Comparison of ENCODE assay signal across 21 cellular contexts in the genomic region with DNA sequence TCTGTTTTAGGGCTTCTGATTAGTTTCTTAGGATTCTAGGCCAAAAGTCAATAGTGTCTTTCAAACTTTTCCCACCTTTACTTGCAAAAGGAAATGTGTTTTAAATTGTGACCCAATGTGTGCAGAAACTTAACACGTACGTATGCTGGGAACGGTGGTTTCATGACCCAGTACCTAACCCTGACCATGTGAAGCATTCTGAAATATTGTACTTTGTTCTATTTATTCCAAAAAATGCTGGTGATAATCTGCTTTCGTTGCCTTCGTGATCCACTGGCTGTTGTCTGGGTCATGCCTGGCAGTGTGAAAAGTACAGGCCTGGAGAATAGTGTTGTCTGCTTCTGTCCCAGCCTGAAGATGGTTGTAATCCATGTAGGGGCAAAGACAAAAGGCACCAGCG. TPM values are rescaled to one million over a fixed set of nuclear protein-coding genes. Genes with fewer than 3 reads are reported as not detected.
DNase-seq lines count a peak whose midpoint lies in the region; ATAC-seq, FAIRE-seq and TF ChIP-seq lines count a peak whose summit lies in the region.
"Had no signal": no experiment of that assay in that cellular context is flagged by ENCODE, and none has a peak within 500 bp of the region (broad histone marks: within the 10 kb centered on the region; RNA-seq: fewer than 3 reads in every experiment).

No MANE protein-coding gene starts in this region.

- ATAC-seq in HepG2: no peak
- ATAC-seq: GM23338, HCT116 had no signal

- 46% methylated on average over 6 of the region's 6 CpGs for WGBS in liver
- 97% methylated on average over 6 of the region's 6 CpGs for WGBS in HepG2 (ENCODE audit: low lambda C conversion rate)
- WGBS in hepatocyte (ENCODE audit: low lambda C conversion rate, missing lambda C conversion rate): 75% methylated on average over 6 of the region's 6 CpGs

- TF ChIP-seq CTCF in liver (IDR thresholded peaks at IDR 0.05; ENCODE audit: low read depth, low read length, missing input control) (no peak), HepG2 (CRISPR knock-in tag; IDR thresholded peaks at IDR 0.05) (no peak), RWPE1 (conservative IDR thresholded peaks at IDR 0.05; ENCODE audit: low read depth) (no peak), hepatocyte (IDR thresholded peaks at IDR 0.05; ENCODE audit: poor library complexity) (no peak)

- CTCF ChIA-PET in HepG2 (lab: Yijun Ruan, JAX; ENCODE audit: low intra/inter-chr PET ratio, low total read pairs) (no interaction called here), RWPE1 (lab: Yijun Ruan, JAX) (no interaction called here)

- FAIRE-seq in HepG2 (lab: Jason Lieb, UNC): no peak
- FAIRE-seq: A204.1, GM12891, GM18507 had no signal

- TF ChIP-seq RAD21 in liver (IDR thresholded peaks at IDR 0.05): no peak
- no peak for TF ChIP-seq RAD21 in HepG2 (CRISPR knock-in tag; IDR thresholded peaks at IDR 0.05)

- no peak for TF ChIP-seq POLR2A in HepG2 (IDR thresholded peaks at IDR 0.05; ENCODE audit: insufficient read depth in 1 of 2, low read depth in 2 of 2, low read length in 2 of 2)

- no peak overlapping the region for H3K9ac ChIP-seq in liver (ENCODE audit: low read depth in 1 of 2, low read length in 2 of 2)
- H3K9ac ChIP-seq in HepG2 (ENCODE audit: insufficient read depth, low read depth, low read length): no peak overlapping the region

- no peak overlapping the region for H3K4me3 ChIP-seq in liver (ENCODE audit: low read depth in 1 of 3, low read length in 3 of 3)
- no peak overlapping the region for H3K4me3 ChIP-seq in HepG2 (replicated peaks in 1 of 3; ENCODE audit: insufficient read depth in 1 of 3, low read depth in 2 of 3, low read length in 3 of 3)
- no peak overlapping the region for H3K4me3 ChIP-seq in hepatocyte
- H3K4me3 ChIP-seq: GM23338 had no signal

- no peaks in the 10 kb centered on the region for H3K9me2 ChIP-seq in hepatocyte (replicated peaks; ENCODE audit: insufficient read depth)

- H3K36me3 ChIP-seq in liver (ENCODE audit: control insufficient read depth in 4 of 4, insufficient read depth in 3 of 4, low read depth in 1 of 4, low read length in 3 of 4) (peaks cover 3 to 30% (median 15%) of the 10 kb centered on the region in 4 donors), HepG2 (replicated peaks in 1 of 2; ENCODE audit: control insufficient read depth in 1 of 2, insufficient read depth in 2 of 2, low read length in 2 of 2) (peaks cover 20 to 71% of the 10 kb centered on the region in 2 experiments; a peak in 4 of 5 replicates), hepatocyte (replicated peaks; ENCODE audit: insufficient read depth, low read depth) (no peaks in the 10 kb centered on the region)

- H3K27me3 ChIP-seq in liver (ENCODE audit: control insufficient read depth in 4 of 4, insufficient read depth in 4 of 4, low read length in 3 of 4) (no peaks in the 10 kb centered on the region), HepG2 (ENCODE audit: control insufficient read depth in 1 of 2, insufficient read depth in 2 of 2, low read length in 2 of 2) (no peaks in the 10 kb centered on the region), hepatocyte (no peaks in the 10 kb centered on the region)
- H3K27me3 ChIP-seq: BE2C had no signal

- H3K27ac ChIP-seq in liver (ENCODE audit: low read depth in 1 of 2, low read length in 2 of 2): peak overlapping the region; percentile 71 to 88
- H3K27ac ChIP-seq in HepG2 (ENCODE audit: extremely low read length, insufficient read depth, low read length): no peak overlapping the region
- peak overlapping the region; percentile 6; the same call in 1 of the 2 replicates for H3K27ac ChIP-seq in RWPE1
- H3K27ac ChIP-seq in hepatocyte: peak overlapping the region; percentile 42
- H3K27ac ChIP-seq: 22Rv1 had no signal

- POLR2A ChIA-PET in HepG2 (lab: Yijun Ruan, JAX) (no interaction called here), RWPE1 (lab: Yijun Ruan, JAX; ENCODE audit: low non-redundant PET) (no interaction called here)

- H3K9me3 ChIP-seq in liver (ENCODE audit: control insufficient read depth in 4 of 4, low read length in 3 of 4) (no peaks in the 10 kb centered on the region), HepG2 (ENCODE audit: low read length) (no peaks in the 10 kb centered on the region), hepatocyte (ENCODE audit: low read depth) (no peaks in the 10 kb centered on the region)
- H3K9me3 ChIP-seq: BE2C had no signal

- H3K79me2 ChIP-seq in HepG2 (ENCODE audit: insufficient read depth, low read length): no peaks in the 10 kb centered on the region
- H3K79me2 ChIP-seq in hepatocyte: peaks cover 3% of the 10 kb centered on the region

- DNase-seq in HepG2 (ENCODE audit: low spot score) (no peak), RWPE1 (ENCODE audit: low spot score) (no peak), hepatocyte (ENCODE audit: low spot score) (no peak), LoVo (ENCODE audit: low spot score) (no peak)
- no peak for DNase-seq in activated CD4-positive, alpha-beta T cell treated with anti-CD3 and anti-CD28 coated beads, Interleukin-2, amount 50 U/mL, for 1 hour
- no peak for DNase-seq in stimulated activated CD4-positive, alpha-beta T cell treated with anti-CD3 and anti-CD28 coated beads, Interleukin-15, amount 100 ng/mL, for 24 hours
- DNase-seq: BE2C; Calu3; CD4-positive, alpha-beta memory T cell; COR-L47; DMS53; DMS79 treated with DMSO at 0.1 percent for 48 hours; GF-D8; H9 had no signal

- BruUV-seq in HepG2 (replicated peaks; lab: Mats Ljungman, UMichigan): no TSS peak

- H3K4me2 ChIP-seq in HepG2 (ENCODE audit: low read depth, low read length) (no peak overlapping the region), hepatocyte (no peak overlapping the region)
- H3K4me2 ChIP-seq: GM23338 had no signal

- no peak overlapping the region for H2AFZ ChIP-seq in HepG2 (ENCODE audit: low read length)
- no peak overlapping the region for H2AFZ ChIP-seq in hepatocyte
- H2AFZ ChIP-seq: GM23338 had no signal

- intact Hi-C loops in HepG2 (cut with micrococcal nuclease; ENCODE audit: unreplicated experiment): no loop called here

- in situ Hi-C loops in HepG2 (cut with HindIII; ENCODE audit: extremely low pct_ligation_motif_present, low pct_unique_long_range_greater_than_20kb): no loop called here

- peaks cover 10 to 28% (median 16%) of the 10 kb centered on the region in 4 donors for H3K4me1 ChIP-seq in liver (ENCODE audit: control insufficient read depth in 4 of 4, insufficient read depth in 4 of 4, low read length in 3 of 4)
- H3K4me1 ChIP-seq in HepG2 (ENCODE audit: insufficient read depth, low read length): peaks cover 12% of the 10 kb centered on the region
- H3K4me1 ChIP-seq in hepatocyte (ENCODE audit: insufficient read depth): peaks cover 18% of the 10 kb centered on the region

- TF ChIP-seq EP300 in HepG2 (IDR thresholded peaks at IDR 0.05; ENCODE audit: low read depth in 2 of 2, low read length in 2 of 2) (no peak), HepG2 (CRISPR knock-in tag; IDR thresholded peaks at IDR 0.05; ENCODE audit: borderline replicate concordance) (no peak)

- no peaks in the 10 kb centered on the region for H4K20me1 ChIP-seq in HepG2 (ENCODE audit: insufficient read depth, low read length)
- H4K20me1 ChIP-seq in hepatocyte (ENCODE audit: insufficient read depth, poor library complexity, severe bottlenecking): no peaks in the 10 kb centered on the region

RNA-seq across cellular contexts. Expression of a gene that starts 26.7 kb away (rescaled TPM):
- 10 to 100 TPM; 12.8 to 13.8 TPM for total RNA-seq in liver
- polyA plus RNA-seq in liver: 10 to 100 TPM in 1 of 2 donors, 1 to 10 TPM in 1; 3.6 to 12.5 TPM
- total RNA-seq in HepG2 (2016; rRNA removed; fragmentation: Illumina TruSeq; extraction: Trizol): 8.6 and 8.9 TPM in 2 replicates
- total RNA-seq in HepG2 (2016; cell fraction: cytosol; rRNA removed; fragmentation: Illumina TruSeq; extraction: Trizol; ENCODE audit: low read depth): 2.2 and 3.1 TPM in 2 replicates
- 7.2 and 8.0 TPM in 2 replicates for total RNA-seq in HepG2 (2016; cell fraction: insoluble cytoplasmic fraction; rRNA removed; fragmentation: Illumina TruSeq; extraction: Trizol)
- total RNA-seq in HepG2 (2016; cell fraction: membrane; rRNA removed; fragmentation: Illumina TruSeq; extraction: Trizol): 11.2 and 13.1 TPM in 2 replicates
- total RNA-seq in HepG2 (2016; cell fraction: nucleus; rRNA removed; fragmentation: Illumina TruSeq; extraction: Trizol): 5.6 and 5.9 TPM in 2 replicates
- polyA plus RNA-seq in HepG2 (2011; rRNA removed): 4.6 and 5.1 TPM in 2 replicates
- 5.0 and 5.2 TPM in 2 replicates for polyA plus RNA-seq in HepG2 (2011; cell fraction: cytosol; rRNA removed)
- polyA plus RNA-seq in HepG2 (2011; cell fraction: nucleus; rRNA removed): 5.8 and 6.6 TPM in 2 replicates
- polyA plus RNA-seq in HepG2 (2012): 8.0 and 9.4 TPM in 2 replicates
- polyA plus RNA-seq in HepG2 (2016; cell fraction: cytosol; fragmentation: Illumina TruSeq; extraction: Trizol; ENCODE audit: low read depth): 2.2 and 2.7 TPM in 2 replicates
- 10.4 and 13.0 TPM in 2 replicates for polyA plus RNA-seq in HepG2 (2016; cell fraction: insoluble cytoplasmic fraction; fragmentation: Illumina TruSeq; extraction: Trizol; ENCODE audit: low read depth)
- 8.6 and 9.7 TPM in 2 replicates for polyA plus RNA-seq in HepG2 (2016; cell fraction: membrane; fragmentation: Illumina TruSeq; extraction: Trizol; ENCODE audit: low read depth)
- polyA plus RNA-seq in HepG2 (2016; cell fraction: nucleus; fragmentation: Illumina TruSeq; extraction: Trizol; ENCODE audit: insufficient read depth, low read depth): 10.6 and 12.8 TPM in 2 replicates
- 6.9 and 14.2 TPM in 2 replicates for polyA minus RNA-seq in HepG2 (2011; rRNA and poly(A)+ RNA removed; ENCODE audit: low replicate concordance)
- 3.9 and 5.1 TPM in 2 replicates for polyA minus RNA-seq in HepG2 (2011; cell fraction: cytosol; rRNA and poly(A)+ RNA removed)
- polyA minus RNA-seq in HepG2 (2011; cell fraction: nucleus; rRNA and poly(A)+ RNA removed): 5.9 and 6.6 TPM in 2 replicates
- total RNA-seq in hepatocyte: 15.4 and 18.5 TPM in 2 replicates
- 18.2 and 20.1 TPM in 2 replicates for polyA plus RNA-seq in hepatocyte

RNA-seq across cellular contexts. Expression of a gene that starts 51.4 kb away (rescaled TPM):
- total RNA-seq in liver (10 to 100 TPM in 1 of 2 donors, 1 to 10 TPM in 1; 9.8 to 35.2 TPM), HepG2 (2016; rRNA removed; fragmentation: Illumina TruSeq; extraction: Trizol) (141 and 213 TPM in 2 replicates), hepatocyte (28.3 and 35.5 TPM in 2 replicates)
- polyA plus RNA-seq in liver (10 to 100 TPM; 45.2 to 98.1 TPM), HepG2 (2011; rRNA removed) (27.2 and 32.3 TPM in 2 replicates), hepatocyte (53.9 and 56.5 TPM in 2 replicates)
- total RNA-seq in HepG2 (2016; cell fraction: cytosol; rRNA removed; fragmentation: Illumina TruSeq; extraction: Trizol; ENCODE audit: low read depth): 24.3 and 28.6 TPM in 2 replicates
- 139 and 219 TPM in 2 replicates for total RNA-seq in HepG2 (2016; cell fraction: insoluble cytoplasmic fraction; rRNA removed; fragmentation: Illumina TruSeq; extraction: Trizol)
- total RNA-seq in HepG2 (2016; cell fraction: membrane; rRNA removed; fragmentation: Illumina TruSeq; extraction: Trizol): 37.5 and 43.6 TPM in 2 replicates
- 48.8 and 49.5 TPM in 2 replicates for total RNA-seq in HepG2 (2016; cell fraction: nucleus; rRNA removed; fragmentation: Illumina TruSeq; extraction: Trizol)
- 30.3 and 39.4 TPM in 2 replicates for polyA plus RNA-seq in HepG2 (2011; cell fraction: cytosol; rRNA removed)
- polyA plus RNA-seq in HepG2 (2011; cell fraction: nucleus; rRNA removed): 12.6 and 17.4 TPM in 2 replicates
- 52.6 and 70.0 TPM in 2 replicates for polyA plus RNA-seq in HepG2 (2012)
- polyA plus RNA-seq in HepG2 (2016; cell fraction: cytosol; fragmentation: Illumina TruSeq; extraction: Trizol; ENCODE audit: low read depth): 28.9 and 31.1 TPM in 2 replicates
- polyA plus RNA-seq in HepG2 (2016; cell fraction: insoluble cytoplasmic fraction; fragmentation: Illumina TruSeq; extraction: Trizol; ENCODE audit: low read depth): 220 and 231 TPM in 2 replicates
- 28.9 and 29.2 TPM in 2 replicates for polyA plus RNA-seq in HepG2 (2016; cell fraction: membrane; fragmentation: Illumina TruSeq; extraction: Trizol; ENCODE audit: low read depth)
- 73.7 and 88.9 TPM in 2 replicates for polyA plus RNA-seq in HepG2 (2016; cell fraction: nucleus; fragmentation: Illumina TruSeq; extraction: Trizol; ENCODE audit: insufficient read depth, low read depth)
- 23.2 and 27.5 TPM in 2 replicates for polyA minus RNA-seq in HepG2 (2011; rRNA and poly(A)+ RNA removed; ENCODE audit: low replicate concordance)
- 19.1 and 25.1 TPM in 2 replicates for polyA minus RNA-seq in HepG2 (2011; cell fraction: cytosol; rRNA and poly(A)+ RNA removed)
- 36.8 and 50.7 TPM in 2 replicates for polyA minus RNA-seq in HepG2 (2011; cell fraction: nucleus; rRNA and poly(A)+ RNA removed)
